Comparison of ENCODE assay signal across 8 cellular contexts in genomic region chr5:124747770-124748686, GRCh38. TPM values are rescaled to one million over a fixed set of nuclear protein-coding genes. Genes with fewer than 3 reads are reported as not detected.
A peak's percentile ranks its signal among the peaks of the same experiment; 100 is the strongest.
DNase-seq lines count a peak whose midpoint lies in the region; ATAC-seq lines count a peak whose summit lies in the region.

No MANE protein-coding gene starts in this region.

- WGBS in mesodermal cell (ENCODE audit: insufficient coverage in 2 of 2), 2 experiments: 0% methylated on average over 1 to 4 of the region's 17 CpGs

- H3K36me3 Mint-ChIP-seq in activated CD4-positive, alpha-beta T cell treated with anti-CD3 and anti-CD28 coated beads for 36 hours (ENCODE audit: low read depth): no peaks in the 10 kb centered on the region
- no peaks in the 10 kb centered on the region for H3K36me3 Mint-ChIP-seq in activated CD4-positive, alpha-beta T cell treated with anti-CD3 and anti-CD28 coated beads, Interleukin-2, amount 10 ng/mL, durations not matched to agents 7 days and 5 days (ENCODE audit: low read depth)

- peak overlapping the region; percentile 67 to 75 for H3K9ac ChIP-seq in duodenal mucosa (ENCODE audit: low read depth in 1 of 2, low read length in 2 of 2)

- H3K4me1 ChIP-seq in duodenal mucosa (ENCODE audit: control insufficient read depth in 1 of 2, insufficient read depth in 2 of 2, low read length in 2 of 2) (peaks cover 4% of the 10 kb centered on the region in 2 donors), mesodermal cell (ENCODE audit: control insufficient read depth, insufficient read depth, low read length, poor library complexity, severe bottlenecking) (peaks cover 9% of the 10 kb centered on the region)

- H3K36me3 ChIP-seq in duodenal mucosa (ENCODE audit: control insufficient read depth in 1 of 2, insufficient read depth in 2 of 2, low read length in 2 of 2) (no peaks in the 10 kb centered on the region), mesodermal cell (ENCODE audit: control insufficient read depth, insufficient read depth, low read length) (peaks cover 4% of the 10 kb centered on the region)

- H3K9me3 Mint-ChIP-seq in activated CD4-positive, alpha-beta T cell treated with anti-CD3 and anti-CD28 coated beads for 36 hours (ENCODE audit: low read depth): peaks cover 2% of the 10 kb centered on the region
- H3K9me3 Mint-ChIP-seq in activated CD4-positive, alpha-beta T cell treated with anti-CD3 and anti-CD28 coated beads, Interleukin-2, amount 10 ng/mL, durations not matched to agents 7 days and 5 days: no peaks in the 10 kb centered on the region

- peak overlapping the region; percentile 81 for H3K27ac ChIP-seq in duodenal mucosa (ENCODE audit: low read depth, low read length)
- peak overlapping the region; percentile 97 for H3K27ac ChIP-seq in mesodermal cell (ENCODE audit: low read depth, low read length, severe bottlenecking)

- H3K9me3 ChIP-seq in duodenal mucosa (ENCODE audit: control insufficient read depth in 1 of 2, low read length in 2 of 2) (no peaks in the 10 kb centered on the region), mesodermal cell (ENCODE audit: control insufficient read depth, low read length) (no peaks in the 10 kb centered on the region)

- intact Hi-C loops in activated CD4-positive, alpha-beta T cell treated with anti-CD3 and anti-CD28 coated beads for 36 hours (cut with DNase I, micrococcal nuclease): loop anchor here in 1 of 2 experiments (5.0 kb wide), 1 partner anchor 166 kb away; no protein-coding TSS in a partner anchor

- H3K27me3 Mint-ChIP-seq in activated CD4-positive, alpha-beta T cell treated with anti-CD3 and anti-CD28 coated beads for 36 hours: peaks cover 45% of the 10 kb centered on the region
- peaks cover 20% of the 10 kb centered on the region for H3K27me3 Mint-ChIP-seq in activated CD4-positive, alpha-beta T cell treated with anti-CD3 and anti-CD28 coated beads, Interleukin-2, amount 10 ng/mL, durations not matched to agents 7 days and 5 days

- CTCF ChIA-PET in activated CD4-positive, alpha-beta T cell treated with anti-CD3 and anti-CD28 coated beads for 36 hours (lab: Charles Lee): no interaction called here
- CTCF ChIA-PET in activated CD4-positive, alpha-beta T cell treated with anti-CD3 and anti-CD28 coated beads, Interleukin-2, amount 10 ng/mL, durations not matched to agents 7 days and 5 days (lab: Charles Lee): no interaction called here

- ATAC-seq in activated CD4-positive, alpha-beta T cell treated with anti-CD3 and anti-CD28 coated beads for 36 hours: no peak
- peak; percentile 54 for ATAC-seq in HG02970 (IDR thresholded peaks at IDR 0.05; ENCODE audit: low FRiP score, unreplicated experiment)

- DNase-seq in activated CD4-positive, alpha-beta T cell treated with anti-CD3 and anti-CD28 coated beads for 36 hours: no peak
- no peak for DNase-seq in activated CD4-positive, alpha-beta T cell treated with anti-CD3 and anti-CD28 coated beads, Interleukin-2, amount 10 ng/mL, durations not matched to agents 7 days and 5 days
- DNase-seq in NOMO-1 treated with dmso at 0.1 percent for 144 hours (lab: John Stamatoyannopoulos, UW; ENCODE audit: unreplicated experiment): peak; percentile 47
- no peak for DNase-seq in stimulated activated CD4-positive, alpha-beta T cell treated with anti-CD3 and anti-CD28 coated beads, Interleukin-4, amount 100 ng/mL, for 24 hours
- no peak for DNase-seq in iPS-NIHi11 (ENCODE audit: low spot score)

- H3K4me3 ChIP-seq in duodenal mucosa (ENCODE audit: low read depth in 1 of 2, low read length in 2 of 2) (peak overlapping the region; percentile 86 to 89), mesodermal cell (ENCODE audit: extremely low read depth, insufficient read depth, low read length, poor library complexity, severe bottlenecking) (peak overlapping the region; percentile 68)

- POLR2A ChIA-PET in activated CD4-positive, alpha-beta T cell treated with anti-CD3 and anti-CD28 coated beads for 36 hours (lab: Charles Lee): no interaction called here
- POLR2A ChIA-PET in activated CD4-positive, alpha-beta T cell treated with anti-CD3 and anti-CD28 coated beads, Interleukin-2, amount 10 ng/mL, durations not matched to agents 7 days and 5 days (lab: Charles Lee): no interaction called here

- H3K4me3 Mint-ChIP-seq in activated CD4-positive, alpha-beta T cell treated with anti-CD3 and anti-CD28 coated beads for 36 hours: peak overlapping the region; percentile 63
- no peak overlapping the region for H3K4me3 Mint-ChIP-seq in activated CD4-positive, alpha-beta T cell treated with anti-CD3 and anti-CD28 coated beads, Interleukin-2, amount 10 ng/mL, durations not matched to agents 7 days and 5 days

- no peaks in the 10 kb centered on the region for H3K27me3 ChIP-seq in duodenal mucosa (ENCODE audit: control insufficient read depth in 1 of 2, insufficient read depth in 2 of 2, low read length in 2 of 2)

- no peak overlapping the region for H3K27ac Mint-ChIP-seq in activated CD4-positive, alpha-beta T cell treated with anti-CD3 and anti-CD28 coated beads for 36 hours
- no peak overlapping the region for H3K27ac Mint-ChIP-seq in activated CD4-positive, alpha-beta T cell treated with anti-CD3 and anti-CD28 coated beads, Interleukin-2, amount 10 ng/mL, durations not matched to agents 7 days and 5 days

- H3K4me1 Mint-ChIP-seq in activated CD4-positive, alpha-beta T cell treated with anti-CD3 and anti-CD28 coated beads for 36 hours: peaks cover 32% of the 10 kb centered on the region
- H3K4me1 Mint-ChIP-seq in activated CD4-positive, alpha-beta T cell treated with anti-CD3 and anti-CD28 coated beads, Interleukin-2, amount 10 ng/mL, durations not matched to agents 7 days and 5 days: peaks cover 20% of the 10 kb centered on the region

RNA-seq across cellular contexts. Expression of gene ZNF608, which starts 1.6 kb away (rescaled TPM):
- not detected for total RNA-seq in activated CD4-positive, alpha-beta T cell treated with anti-CD3 and anti-CD28 coated beads for 36 hours
- not detected for total RNA-seq in activated CD4-positive, alpha-beta T cell treated with anti-CD3 and anti-CD28 coated beads, Interleukin-2, amount 10 ng/mL, durations not matched to agents 7 days and 5 days
- 34.1 TPM for polyA plus RNA-seq in mesodermal cell (2013, experiment 1 of 2)
- 29.0 TPM for polyA plus RNA-seq in mesodermal cell (2013, experiment 2 of 2)
